27 cellular contexts compared by ENCODE assay signal in the genomic region with DNA sequence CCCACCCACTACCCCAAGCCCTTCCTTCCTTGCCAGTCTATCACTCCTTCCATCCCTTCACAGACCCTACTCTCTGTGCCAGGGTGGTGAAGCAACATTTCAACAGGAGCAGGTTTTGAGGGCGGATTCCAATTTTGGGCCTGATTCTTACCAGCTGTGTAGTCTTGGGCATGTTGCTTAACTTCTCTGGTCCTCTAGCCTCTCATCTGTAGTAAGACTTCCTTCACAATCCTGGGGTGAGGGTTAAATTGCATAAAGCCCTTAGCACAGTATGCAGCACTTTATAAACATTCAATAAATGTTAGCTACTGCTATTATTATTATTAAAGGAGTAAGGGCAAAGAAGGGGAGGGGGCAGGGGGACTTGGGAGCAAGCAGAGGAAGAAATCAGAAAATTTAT. TPM values are rescaled to one million over a fixed set of nuclear protein-coding genes. Genes with fewer than 3 reads are reported as not detected.
DNase-seq lines count a peak whose midpoint lies in the region; ATAC-seq, FAIRE-seq and TF ChIP-seq lines count a peak whose summit lies in the region.
"Had no signal": no experiment of that assay in that cellular context is flagged by ENCODE, and none has a peak within 500 bp of the region (broad histone marks: within the 10 kb centered on the region; RNA-seq: fewer than 3 reads in every experiment).

No MANE protein-coding gene starts in this region.

- ATAC-seq in Right ventricle myocardium inferior (no peak), GM21360 (IDR thresholded peaks at IDR 0.05; ENCODE audit: unreplicated experiment) (no peak)
- ATAC-seq: activated CD8-positive, alpha-beta T cell treated with anti-CD3 and anti-CD28 coated beads, Interleukin-2, amount 10 ng/mL, durations not matched to agents 7 days and 5 days; T-helper 17 cell had no signal

- FAIRE-seq in endothelial cell of umbilical vein (lab: Jason Lieb, UNC) = no peak
- FAIRE-seq: RCC 7860 had no signal

- DNase-seq in right atrium auricular region (ENCODE audit: low spot score) = no peak
- no peak for DNase-seq in Right ventricle myocardium inferior (ENCODE audit: missing footprints)
- no peak for DNase-seq in endothelial cell of umbilical vein (ENCODE audit: low read depth, low spot score)
- no peak for DNase-seq in vagina (ENCODE audit: extremely low spot score in 2 of 2)
- no peak for DNase-seq in DMS53 (lab: John Stamatoyannopoulos, UW)
- DNase-seq in activated CD8-positive, alpha-beta memory T cell treated with anti-CD3 and anti-CD28 coated beads for 24 hours = no peak
- DNase-seq: ACHN; activated CD4-positive, alpha-beta T cell treated with anti-CD3 and anti-CD28 coated beads for 1 hour; activated CD8-positive, alpha-beta T cell treated with anti-CD3 and anti-CD28 coated beads, Interleukin-2, amount 10 ng/mL, durations not matched to agents 7 days and 5 days; activated naive CD4-positive, alpha-beta T cell; activated T-cell treated with anti-CD3 and anti-CD28 coated beads, Interleukin-2, amount 50 U/mL, for 24 hours; adrenal gland; C1 segment of cervical spinal cord; NCI-H1092 treated with DMSO at 0.1 percent for 48 hours; NCI-H1930; NCI-H69; posterior cingulate gyrus; stimulated activated CD8-positive, alpha-beta memory T cell treated with anti-CD3 and anti-CD28 coated beads, Interleukin-4, amount 100 ng/mL, for 48 hours; T-helper 17 cell had no signal

- H3K27me3 ChIP-seq in right atrium auricular region = no peaks in the 10 kb centered on the region
- no peaks in the 10 kb centered on the region for H3K27me3 ChIP-seq in endothelial cell of umbilical vein (ENCODE audit: control insufficient read depth in 2 of 2, insufficient read depth in 2 of 2, low read length in 2 of 2)
- H3K27me3 ChIP-seq in rectal smooth muscle tissue (ENCODE audit: control insufficient read depth, insufficient read depth, low read length) = no peaks in the 10 kb centered on the region
- no peaks in the 10 kb centered on the region for H3K27me3 ChIP-seq in vagina
- H3K27me3 ChIP-seq: adrenal gland had no signal

- no peak overlapping the region for H3K4me3 ChIP-seq in right atrium auricular region
- no peak overlapping the region for H3K4me3 ChIP-seq in endothelial cell of umbilical vein (replicated peaks in 1 of 3; ENCODE audit: insufficient read depth in 1 of 3, low read depth in 1 of 3, low read length in 3 of 3)
- no peak overlapping the region for H3K4me3 ChIP-seq in rectal smooth muscle tissue (ENCODE audit: low read length)
- no peak overlapping the region for H3K4me3 ChIP-seq in vagina
- H3K4me3 ChIP-seq: adrenal gland, HAP-1, neural progenitor cell had no signal

- H2AFZ ChIP-seq in endothelial cell of umbilical vein (ENCODE audit: low read depth, low read length) = peak overlapping the region; percentile 32
- H2AFZ ChIP-seq: neural progenitor cell had no signal

- H3K9me3 ChIP-seq in right atrium auricular region (no peaks in the 10 kb centered on the region), endothelial cell of umbilical vein (replicated peaks; ENCODE audit: control insufficient read depth, insufficient read depth, low read length) (no peaks in the 10 kb centered on the region), vagina (no peaks in the 10 kb centered on the region)
- H3K9me3 ChIP-seq: adrenal gland, HAP-1 had no signal

- H3K36me3 ChIP-seq in right atrium auricular region = no peaks in the 10 kb centered on the region
- H3K36me3 ChIP-seq in endothelial cell of umbilical vein (ENCODE audit: control insufficient read depth in 2 of 2, extremely low read depth in 1 of 2, insufficient read depth in 2 of 2, low read length in 2 of 2) = no peaks in the 10 kb centered on the region
- no peaks in the 10 kb centered on the region for H3K36me3 ChIP-seq in rectal smooth muscle tissue (ENCODE audit: control insufficient read depth, insufficient read depth, low read length)
- H3K36me3 ChIP-seq in vagina = no peaks in the 10 kb centered on the region
- H3K36me3 ChIP-seq: adrenal gland, HAP-1, neural progenitor cell had no signal

- H3K4me1 ChIP-seq in right atrium auricular region (peaks cover 0 to 13% of the 10 kb centered on the region in 2 donors), endothelial cell of umbilical vein (ENCODE audit: control insufficient read depth, extremely low read depth, insufficient read depth, low read length) (peaks cover 13% of the 10 kb centered on the region), rectal smooth muscle tissue (ENCODE audit: control insufficient read depth, insufficient read depth, low read length) (peaks cover 10% of the 10 kb centered on the region), vagina (peaks cover 6% of the 10 kb centered on the region)
- H3K4me1 ChIP-seq: HAP-1, neural progenitor cell had no signal

- POLR2A ChIA-PET in endothelial cell of umbilical vein (lab: Charles Lee) = no interaction called here

- no peaks in the 10 kb centered on the region for H4K20me1 ChIP-seq in endothelial cell of umbilical vein (replicated peaks; ENCODE audit: control insufficient read depth, extremely low read depth, insufficient read depth, low read length)

- H3K4me2 ChIP-seq in endothelial cell of umbilical vein (ENCODE audit: insufficient read depth, low read length) = no peak overlapping the region
- H3K4me2 ChIP-seq: neural progenitor cell had no signal

- TF ChIP-seq CTCF in right atrium auricular region (IDR thresholded peaks at IDR 0.05) = no peak
- TF ChIP-seq CTCF in endothelial cell of umbilical vein (IDR thresholded peaks at IDR 0.05; ENCODE audit: extremely low read depth in 1 of 2, insufficient read depth in 1 of 2, low read depth in 1 of 2, low read length in 2 of 2) = no peak
- no peak for TF ChIP-seq CTCF in vagina (IDR thresholded peaks at IDR 0.05)

- no peaks in the 10 kb centered on the region for H3K79me2 ChIP-seq in endothelial cell of umbilical vein (ENCODE audit: control insufficient read depth, insufficient read depth, low read length)

- H3K9me1 ChIP-seq in endothelial cell of umbilical vein (replicated peaks; ENCODE audit: control insufficient read depth, extremely low read depth, insufficient read depth, low read length) = no peaks in the 10 kb centered on the region

- peak overlapping the region; percentile 17 to 60 for H3K27ac ChIP-seq in right atrium auricular region
- H3K27ac ChIP-seq in endothelial cell of umbilical vein (ENCODE audit: insufficient read depth, low read depth, low read length) = peak overlapping the region; percentile 63
- H3K27ac ChIP-seq in rectal smooth muscle tissue (ENCODE audit: low read depth, low read length) = peak overlapping the region; percentile 38
- peak overlapping the region; percentile 58 for H3K27ac ChIP-seq in vagina
- H3K27ac ChIP-seq: neural progenitor cell had no signal

- dilution Hi-C loops in endothelial cell of umbilical vein (cut with MboI; ENCODE audit: extremely low pct_ligation_motif_present, low sequenced_read_pairs) = no loop called here

- no peak for TF ChIP-seq POLR2A in endothelial cell of umbilical vein (IDR thresholded peaks at IDR 0.05; ENCODE audit: low read depth, low read length)
- no peak for TF ChIP-seq POLR2A in vagina (IDR thresholded peaks at IDR 0.05)

- intact Hi-C loops in Right ventricle myocardium inferior (cut with DNase I) (no loop called here), endothelial cell of umbilical vein (cut with micrococcal nuclease) (loop anchor here (5.0 kb wide), 1 partner anchor 57 kb away; the partner anchor contains the start of gene LIMK2), vagina (cut with DNase I) (no loop called here)

- H3K9ac ChIP-seq in endothelial cell of umbilical vein (replicated peaks; ENCODE audit: extremely low read depth, insufficient read depth, low read length) (peak overlapping the region; percentile 29), rectal smooth muscle tissue (ENCODE audit: low read length) (no peak overlapping the region)
- H3K9ac ChIP-seq: neural progenitor cell had no signal

- CTCF ChIA-PET in endothelial cell of umbilical vein (lab: Charles Lee) = interaction anchor here (0.8 to 17.9 kb wide), 4 partner anchors 46 to 208 kb away, joined by 3 to 231 read pairs (median 4); partner anchors contain the start of gene SELENOM

- no TSS peak for BruUV-seq in endothelial cell of umbilical vein (replicated peaks; lab: Mats Ljungman, UMichigan)

RNA-seq across cellular contexts. Expression of gene RNF185, which starts 5.0 kb away (rescaled TPM):
- total RNA-seq in right atrium auricular region (10 to 100 TPM; 17.6 to 26.8 TPM), Right ventricle myocardium inferior (20.1 TPM), endothelial cell of umbilical vein (28.5 and 29.7 TPM in 2 replicates), vagina (22.8 TPM)
- polyA plus RNA-seq in endothelial cell of umbilical vein = 30.5 and 35.4 TPM in 2 replicates
- 25.3 and 30.1 TPM in 2 replicates for polyA plus RNA-seq in endothelial cell of umbilical vein (2011; cell fraction: cytosol; rRNA removed)
- 33.8 and 35.9 TPM in 2 replicates for polyA plus RNA-seq in endothelial cell of umbilical vein (2011; cell fraction: nucleus; rRNA removed)
- 20.5 and 24.0 TPM in 2 replicates for polyA plus RNA-seq in endothelial cell of umbilical vein (2012)
- polyA minus RNA-seq in endothelial cell of umbilical vein = 47.5 and 49.4 TPM in 2 replicates
- 5.9 TPM for polyA minus RNA-seq in endothelial cell of umbilical vein (2011; cell fraction: cytosol; rRNA and poly(A)+ RNA removed)
- 13.4 and 16.1 TPM in 2 replicates for polyA minus RNA-seq in endothelial cell of umbilical vein (2011; cell fraction: nucleus; rRNA and poly(A)+ RNA removed)

RNA-seq across cellular contexts. Expression of gene PLA2G3, which starts 14.7 kb away (rescaled TPM):
- total RNA-seq in right atrium auricular region (not detected), Right ventricle myocardium inferior (not detected), endothelial cell of umbilical vein (0.75 and 1.0 TPM in 2 replicates), vagina (6.1 TPM)
- 0.84 and 0.91 TPM in 2 replicates for polyA plus RNA-seq in endothelial cell of umbilical vein
- polyA plus RNA-seq in endothelial cell of umbilical vein (2011; cell fraction: cytosol; rRNA removed) = 0.50 and 0.55 TPM in 2 replicates
- polyA plus RNA-seq in endothelial cell of umbilical vein (2011; cell fraction: nucleus; rRNA removed) = 0.43 and 0.49 TPM in 2 replicates
- polyA plus RNA-seq in endothelial cell of umbilical vein (2012) = 0.16 and 0.25 TPM in 2 replicates
- 0.41 and 0.76 TPM in 2 replicates for polyA minus RNA-seq in endothelial cell of umbilical vein
- polyA minus RNA-seq in endothelial cell of umbilical vein (2011; cell fraction: cytosol; rRNA and poly(A)+ RNA removed) = not detected
- polyA minus RNA-seq in endothelial cell of umbilical vein (2011; cell fraction: nucleus; rRNA and poly(A)+ RNA removed) = 0.14 and 0.29 TPM in 2 replicates
- total RNA-seq: activated CD8-positive, alpha-beta T cell treated with anti-CD3 and anti-CD28 coated beads, Interleukin-2, amount 10 ng/mL, durations not matched to agents 7 days and 5 days; adrenal gland; skeletal muscle tissue; subcutaneous adipose tissue; T-helper 17 cell had no signal
- polyA plus RNA-seq: IgD-negative memory B cell had no signal

RNA-seq across cellular contexts. Expression of gene INPP5J, which starts 32.2 kb away (rescaled TPM):
- total RNA-seq in right atrium auricular region (10 to 100 TPM; 17.6 to 26.3 TPM), Right ventricle myocardium inferior (16.6 TPM), endothelial cell of umbilical vein (0.49 and 0.65 TPM in 2 replicates), vagina (5.9 TPM)
- 0.43 and 0.59 TPM in 2 replicates for polyA plus RNA-seq in endothelial cell of umbilical vein
- polyA plus RNA-seq in endothelial cell of umbilical vein (2011; cell fraction: cytosol; rRNA removed) = 0.25 and 0.45 TPM in 2 replicates
- polyA plus RNA-seq in endothelial cell of umbilical vein (2011; cell fraction: nucleus; rRNA removed) = 2.2 and 2.4 TPM in 2 replicates
- polyA plus RNA-seq in endothelial cell of umbilical vein (2012) = 0.32 and 0.44 TPM in 2 replicates
- 0.39 and 1.0 TPM in 2 replicates for polyA minus RNA-seq in endothelial cell of umbilical vein
- 5.3 TPM for polyA minus RNA-seq in endothelial cell of umbilical vein (2011; cell fraction: cytosol; rRNA and poly(A)+ RNA removed)
- polyA minus RNA-seq in endothelial cell of umbilical vein (2011; cell fraction: nucleus; rRNA and poly(A)+ RNA removed) = 0.53 and 0.58 TPM in 2 replicates
- total RNA-seq: activated CD8-positive, alpha-beta T cell treated with anti-CD3 and anti-CD28 coated beads, Interleukin-2, amount 10 ng/mL, durations not matched to agents 7 days and 5 days; skeletal muscle tissue; subcutaneous adipose tissue had no signal
- polyA plus RNA-seq: IgD-negative memory B cell had no signal

RNA-seq across cellular contexts. Expression of gene SELENOM, which starts 47.6 kb away (rescaled TPM):
- total RNA-seq in right atrium auricular region (100 to 1,000 TPM; 133 to 358 TPM), Right ventricle myocardium inferior (48.2 TPM), endothelial cell of umbilical vein (29.6 TPM in 2 replicates), vagina (941 TPM)
- 87.1 and 132 TPM in 2 replicates for polyA plus RNA-seq in endothelial cell of umbilical vein
- 35.4 and 66.1 TPM in 2 replicates for polyA plus RNA-seq in endothelial cell of umbilical vein (2011; cell fraction: cytosol; rRNA removed)
- 27.3 and 31.4 TPM in 2 replicates for polyA plus RNA-seq in endothelial cell of umbilical vein (2011; cell fraction: nucleus; rRNA removed)
- 26.4 and 50.3 TPM in 2 replicates for polyA plus RNA-seq in endothelial cell of umbilical vein (2012)
- 12.0 and 16.9 TPM in 2 replicates for polyA minus RNA-seq in endothelial cell of umbilical vein
- polyA minus RNA-seq in endothelial cell of umbilical vein (2011; cell fraction: cytosol; rRNA and poly(A)+ RNA removed) = 1.4 TPM
- polyA minus RNA-seq in endothelial cell of umbilical vein (2011; cell fraction: nucleus; rRNA and poly(A)+ RNA removed) = 9.3 and 15.6 TPM in 2 replicates

RNA-seq across cellular contexts. Expression of gene LIMK2, which starts 57.1 kb away (rescaled TPM):
- total RNA-seq in right atrium auricular region = 1 to 10 TPM; 7.5 to 9.8 TPM
- 11.6 TPM for total RNA-seq in Right ventricle myocardium inferior
- 71.7 and 76.7 TPM in 2 replicates for total RNA-seq in endothelial cell of umbilical vein
- polyA plus RNA-seq in endothelial cell of umbilical vein = 19.4 and 23.2 TPM in 2 replicates
- 18.1 and 19.6 TPM in 2 replicates for polyA plus RNA-seq in endothelial cell of umbilical vein (2011; cell fraction: cytosol; rRNA removed)
- 86.3 and 93.0 TPM in 2 replicates for polyA plus RNA-seq in endothelial cell of umbilical vein (2011; cell fraction: nucleus; rRNA removed)
- polyA plus RNA-seq in endothelial cell of umbilical vein (2012) = 29.6 and 37.8 TPM in 2 replicates
- polyA minus RNA-seq in endothelial cell of umbilical vein = 46.1 and 47.6 TPM in 2 replicates
- polyA minus RNA-seq in endothelial cell of umbilical vein (2011; cell fraction: cytosol; rRNA and poly(A)+ RNA removed) = 1.6 TPM
- polyA minus RNA-seq in endothelial cell of umbilical vein (2011; cell fraction: nucleus; rRNA and poly(A)+ RNA removed) = 47.3 and 65.9 TPM in 2 replicates
- total RNA-seq in vagina = 120 TPM
